8 cellular contexts compared by ENCODE assay signal in the genomic region with DNA sequence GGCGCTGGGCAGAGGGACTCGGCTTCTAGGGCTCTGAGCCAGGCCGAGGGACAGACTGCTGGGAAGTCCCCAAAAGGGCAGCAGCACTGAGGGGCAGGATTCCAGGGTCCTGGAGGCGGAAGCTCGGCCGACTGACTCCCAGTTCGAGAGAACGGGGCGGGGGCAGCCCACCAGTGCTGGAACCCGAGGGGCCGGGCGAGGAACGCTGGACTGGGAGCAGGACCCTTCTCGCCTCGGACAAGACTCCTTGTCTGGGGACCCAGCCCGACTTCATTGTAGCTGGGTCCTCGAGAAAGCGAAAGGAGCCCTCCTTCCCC. TPM values are rescaled to one million over a fixed set of nuclear protein-coding genes. Genes with fewer than 3 reads are reported as not detected.
DNase-seq lines count a peak whose midpoint lies in the region; ATAC-seq and TF ChIP-seq lines count a peak whose summit lies in the region.

No MANE protein-coding gene starts in this region.

- no peak for TF ChIP-seq POLR2A in lower leg skin (IDR thresholded peaks at IDR 0.05)

- 0 to 1% methylated on average over 15 to 18 of the region's 18 CpGs for whole genome bisulfite sequencing in lower leg skin, 2 donors
- WGBS in urinary bladder: 0% methylated on average over 18 of the region's 18 CpGs

- no peak for TF ChIP-seq CTCF in left ventricle myocardium inferior (IDR thresholded peaks at IDR 0.05; ENCODE audit: borderline replicate concordance)
- no peak for TF ChIP-seq CTCF in ascending aorta (IDR thresholded peaks at IDR 0.05)
- TF ChIP-seq CTCF in lower leg skin (IDR thresholded peaks at IDR 0.05): no peak

- peak overlapping the region; percentile 95 for H3K27ac ChIP-seq in left ventricle myocardium inferior (replicated peaks)
- H3K27ac ChIP-seq in ascending aorta: peak overlapping the region; percentile 91 to 95
- H3K27ac ChIP-seq in urinary bladder (ENCODE audit: low read depth): peak overlapping the region; percentile 92

- H3K27me3 ChIP-seq in left ventricle myocardium inferior (ENCODE audit: low read depth) (no peaks in the 10 kb centered on the region), ascending aorta (no peaks in the 10 kb centered on the region)

- intact Hi-C loops in left ventricle myocardium inferior (cut with micrococcal nuclease): no loop called here
- intact Hi-C loops in left cardiac atrium (cut with DNase I): loop anchor here (5.0 to 10.0 kb wide), 2 partner anchors 80 to 83 kb away; partner anchors contain the start of gene CHRNE (in 1 of the 2)
- intact Hi-C loops in ascending aorta (cut with DNase I): loop anchor here (1.0 to 5.0 kb wide), 3 partner anchors 10 to 80 kb away; partner anchors contain the start of genes INCA1, KIF1C, RNF167 and SLC25A11
- intact Hi-C loops in lower leg skin (cut with DNase I; ENCODE audit: low total_unique reads): loop anchor here (10.0 kb wide), 1 partner anchor 67 kb away; no protein-coding TSS in a partner anchor

- ATAC-seq in left cardiac atrium: no peak
- ATAC-seq in HG02840 (IDR thresholded peaks at IDR 0.05; ENCODE audit: low FRiP score, unreplicated experiment): no peak

- no peaks in the 10 kb centered on the region for H3K9me3 ChIP-seq in left ventricle myocardium inferior (replicated peaks)
- H3K9me3 ChIP-seq in ascending aorta: no peaks in the 10 kb centered on the region

- H3K36me3 ChIP-seq in left ventricle myocardium inferior (peaks cover 14% of the 10 kb centered on the region), ascending aorta (peaks cover 13 to 14% of the 10 kb centered on the region in 2 donors), urinary bladder (ENCODE audit: insufficient read depth) (no peaks in the 10 kb centered on the region)

- DNase-seq in left ventricle myocardium inferior (no peak), left cardiac atrium (no peak), ascending aorta (ENCODE audit: low spot score in 2 of 2) (no peak), lower leg skin (ENCODE audit: low spot score in 2 of 2) (no peak), NCI-H510A treated with DMSO at 0.1 percent for 48 hours (lab: John Stamatoyannopoulos, UW) (no peak), AG20443 (ENCODE audit: low spot score) (no peak)

- peaks cover 39% of the 10 kb centered on the region for H3K4me1 ChIP-seq in left ventricle myocardium inferior
- H3K4me1 ChIP-seq in ascending aorta: peaks cover 0 to 22% of the 10 kb centered on the region in 2 donors
- peaks cover 2% of the 10 kb centered on the region for H3K4me1 ChIP-seq in urinary bladder (ENCODE audit: insufficient read depth)

- H3K4me3 ChIP-seq in left ventricle myocardium inferior: peak overlapping the region; percentile 90
- H3K4me3 ChIP-seq in ascending aorta: peak overlapping the region; percentile 86 to 91
- H3K4me3 ChIP-seq in lower leg skin (ENCODE audit: low read depth, poor library complexity, severe bottlenecking): peak overlapping the region; percentile 77
- H3K4me3 ChIP-seq in urinary bladder (ENCODE audit: low read depth, low read length): peak overlapping the region; percentile 87

RNA-seq across cellular contexts. Expression of gene CAMTA2, which starts 0.2 kb away (rescaled TPM):
- 33.8 TPM for total RNA-seq in left ventricle myocardium inferior
- total RNA-seq in left cardiac atrium: 10 to 100 TPM; 35.5 to 46.1 TPM
- total RNA-seq in ascending aorta: 72.1 TPM
- total RNA-seq in lower leg skin: 10 to 100 TPM; 21.7 to 35.3 (median 30.6) TPM
- 5.7 TPM for total RNA-seq in urinary bladder
- polyA plus RNA-seq in urinary bladder: 46.1 TPM

RNA-seq across cellular contexts. Expression of gene INCA1, which starts 9.6 kb away (rescaled TPM):
- total RNA-seq in left ventricle myocardium inferior: 3.1 TPM
- 1 to 10 TPM; 1.8 to 2.6 TPM for total RNA-seq in left cardiac atrium
- total RNA-seq in ascending aorta: not detected
- 1 to 10 TPM in 3 of 4 donors, under 1 TPM in 1; 0.39 to 2.6 (median 1.4) TPM for total RNA-seq in lower leg skin
- 0.42 TPM for total RNA-seq in urinary bladder
- 1.3 TPM for polyA plus RNA-seq in urinary bladder

RNA-seq across cellular contexts. Expression of gene KIF1C, which starts 10.0 kb away (rescaled TPM):
- total RNA-seq in left ventricle myocardium inferior: 686 TPM
- 100 to 1,000 TPM; 405 to 447 TPM for total RNA-seq in left cardiac atrium
- total RNA-seq in ascending aorta: 94.0 TPM
- total RNA-seq in lower leg skin: 100 to 1,000 TPM in 2 of 4 donors, 10 to 100 TPM in 2; 87.6 to 140 (median 100) TPM
- total RNA-seq in urinary bladder: 26.9 TPM
- polyA plus RNA-seq in urinary bladder: 89.4 TPM

RNA-seq across cellular contexts. Expression of gene SPAG7, which starts 20.1 kb away (rescaled TPM):
- 158 TPM for total RNA-seq in left ventricle myocardium inferior
- total RNA-seq in left cardiac atrium: 100 to 1,000 TPM; 113 to 128 TPM
- 4.9 TPM for total RNA-seq in ascending aorta
- 10 to 100 TPM; 35.1 to 64.0 (median 51.7) TPM for total RNA-seq in lower leg skin
- total RNA-seq in urinary bladder: 35.2 TPM
- polyA plus RNA-seq in urinary bladder: 83.2 TPM

RNA-seq across cellular contexts. Expression of gene ENO3, which starts 36.8 kb away (rescaled TPM):
- total RNA-seq in left ventricle myocardium inferior: 827 TPM
- total RNA-seq in left cardiac atrium: 100 to 1,000 TPM; 149 to 228 TPM
- total RNA-seq in ascending aorta: not detected
- total RNA-seq in lower leg skin: 1 to 10 TPM; 1.0 to 7.9 (median 4.9) TPM
- 31.5 TPM for total RNA-seq in urinary bladder
- polyA plus RNA-seq in urinary bladder: 6.3 TPM
